Comparison of ENCODE assay signal across 8 cellular contexts in the genomic region with DNA sequence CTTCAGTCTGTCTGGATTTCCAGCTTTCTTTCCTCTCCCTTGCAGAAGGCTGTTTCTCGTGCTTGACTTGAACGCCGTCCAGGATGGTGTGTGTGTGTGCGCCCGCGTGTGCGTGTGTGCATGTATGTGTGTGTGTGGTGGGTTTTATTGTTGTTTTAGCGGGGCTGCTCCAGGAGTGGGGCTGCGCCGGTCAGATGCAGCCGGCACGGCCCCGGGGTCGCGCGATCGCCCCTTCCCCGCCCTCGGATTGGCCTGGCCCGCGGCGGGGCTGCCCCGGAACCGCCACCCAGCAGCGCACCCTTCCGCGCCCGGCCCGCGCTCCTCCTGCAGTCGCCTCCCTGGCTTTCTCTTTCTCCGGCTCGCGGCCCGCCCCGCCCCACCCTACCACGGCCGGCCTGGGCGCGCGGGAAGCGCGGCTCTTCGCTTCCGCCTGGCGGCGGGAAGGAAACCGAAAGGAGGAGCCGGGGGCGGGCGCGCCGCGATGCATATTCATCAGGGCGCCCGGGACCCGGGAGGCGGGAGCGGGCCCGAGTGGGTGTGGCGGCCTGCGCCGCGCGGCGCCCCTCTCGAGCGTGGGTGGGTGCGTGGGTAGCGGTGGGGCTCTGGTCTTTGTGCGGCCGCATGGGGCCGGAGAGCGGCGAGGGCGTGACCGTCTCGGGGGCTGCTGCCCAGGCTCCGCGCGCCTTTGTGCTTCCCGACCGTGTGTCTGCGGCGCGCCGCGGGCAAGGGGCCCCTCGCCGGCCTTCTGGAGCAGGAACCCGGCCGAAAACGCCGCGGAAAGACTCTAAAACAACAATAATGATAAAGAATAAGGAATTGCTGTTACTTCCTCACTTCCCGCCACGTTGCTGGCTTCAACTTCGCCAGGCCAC. TPM values are rescaled to one million over a fixed set of nuclear protein-coding genes. Genes with fewer than 3 reads are reported as not detected.
DNase-seq lines count a peak whose midpoint lies in the region; ATAC-seq and TF ChIP-seq lines count a peak whose summit lies in the region.

No MANE protein-coding gene starts in this region.

- H3K27me3 ChIP-seq in iPS DF 6.9 (ENCODE audit: control insufficient read depth, insufficient read depth, low read length) = no peaks in the 10 kb centered on the region
- no peaks in the 10 kb centered on the region for H3K27me3 ChIP-seq in sigmoid colon

- ATAC-seq in GM18498 (IDR thresholded peaks at IDR 0.05; ENCODE audit: unreplicated experiment) = peak; percentile 86
- peak; percentile 93 for ATAC-seq in HG02642 (IDR thresholded peaks at IDR 0.05; ENCODE audit: poor library complexity, unreplicated experiment)

- DNase-seq in NCI-H1436 treated with DMSO at 0.1 percent for 48 hours (lab: John Stamatoyannopoulos, UW) (peak; percentile 53), T-helper 22 cell (ENCODE audit: low read depth) (peak; percentile 44), astrocyte of the spinal cord (ENCODE audit: low read depth, low spot score) (peak; percentile 95), iPS DF 6.9 (ENCODE audit: low read depth, low spot score) (no peak), sigmoid colon (peak; percentile 96), COLO829 (ENCODE audit: low spot score) (no peak)

- no peak overlapping the region for H3K27ac ChIP-seq in iPS DF 6.9 (ENCODE audit: low read length)
- peak overlapping the region; percentile 98 to 99 (median 98) for H3K27ac ChIP-seq in sigmoid colon

- TF ChIP-seq CTCF in astrocyte of the spinal cord (IDR thresholded peaks at IDR 0.05; ENCODE audit: low read depth, low read length) (peak; percentile 43), sigmoid colon (IDR thresholded peaks at IDR 0.05) (peak in 3 of 4 experiments; percentile 37 to 75 (median 47))

- no CpG with 5 or more reads among the region's 98 CpGs for WGBS in iPS DF 6.9 (ENCODE audit: insufficient coverage, insufficient read length)
- 1% methylated on average over 98 of the region's 98 CpGs for WGBS in sigmoid colon, 2 donors

- no peak for TF ChIP-seq POLR2A in sigmoid colon (IDR thresholded peaks at IDR 0.05)

- intact Hi-C loops in sigmoid colon (cut with DNase I) = loop anchor here (2.0 to 5.0 kb wide), 5 partner anchors 26 to 1045 kb away; a partner anchor contains a TSS

- H3K4me1 ChIP-seq in iPS DF 6.9 (ENCODE audit: control insufficient read depth, insufficient read depth, low read length) = peaks cover 2% of the 10 kb centered on the region; the same call in 1 of the 2 replicates
- peaks cover 0 to 66% (median 56%) of the 10 kb centered on the region in 4 donors for H3K4me1 ChIP-seq in sigmoid colon

- in situ Hi-C loops in astrocyte of the spinal cord (cut with HindIII; ENCODE audit: low sequenced_read_pairs) = loop anchor here (25.0 kb wide), 1 partner anchor 210 kb away; no protein-coding TSS in a partner anchor

- H3K4me3 ChIP-seq in astrocyte of the spinal cord (ENCODE audit: low read depth, low read length) = peak overlapping the region; percentile 59
- peak overlapping the region; percentile 51; the same call in 1 of the 2 replicates for H3K4me3 ChIP-seq in iPS DF 6.9 (ENCODE audit: low read length)
- H3K4me3 ChIP-seq in sigmoid colon = peak overlapping the region; percentile 77 to 90 (median 82)

- TF ChIP-seq EP300 in sigmoid colon (IDR thresholded peaks at IDR 0.05) = no peak

- no peaks in the 10 kb centered on the region for H3K9me3 ChIP-seq in iPS DF 6.9 (ENCODE audit: control insufficient read depth, insufficient read depth, low read length)
- no peaks in the 10 kb centered on the region for H3K9me3 ChIP-seq in sigmoid colon

- no peaks in the 10 kb centered on the region for H3K36me3 ChIP-seq in iPS DF 6.9 (ENCODE audit: control insufficient read depth, insufficient read depth, low read length)
- no peaks in the 10 kb centered on the region for H3K36me3 ChIP-seq in sigmoid colon

RNA-seq across cellular contexts. Expression of a gene that starts 8.5 kb away (rescaled TPM):
- 100 to 1,000 TPM in 1 of 4 donors, 10 to 100 TPM in 3; 45.3 to 129 (median 59.9) TPM for total RNA-seq in sigmoid colon
- polyA plus RNA-seq in sigmoid colon = 10 to 100 TPM in 1 of 3 donors, 1 to 10 TPM in 2; 3.7 to 12.5 (median 4.8) TPM

Comparison
In these comparisons a context has a peak if more than half of its experiments do, and no peak if none do; other contexts are left out.
1. DNase-seq: peak in NCI-H1436 treated with DMSO at 0.1 percent for 48 hours (single experiment), T-helper 22 cell (single experiment), astrocyte of the spinal cord (single experiment) and sigmoid colon (single experiment); none in iPS DF 6.9 (single experiment) and COLO829 (single experiment).
2. Peak in every context shown above with its lines, with median percentiles within 50 percentile points of each other: H3K4me3 ChIP-seq.